Comparison of ENCODE assay signal across 9 cellular contexts in the genomic region with DNA sequence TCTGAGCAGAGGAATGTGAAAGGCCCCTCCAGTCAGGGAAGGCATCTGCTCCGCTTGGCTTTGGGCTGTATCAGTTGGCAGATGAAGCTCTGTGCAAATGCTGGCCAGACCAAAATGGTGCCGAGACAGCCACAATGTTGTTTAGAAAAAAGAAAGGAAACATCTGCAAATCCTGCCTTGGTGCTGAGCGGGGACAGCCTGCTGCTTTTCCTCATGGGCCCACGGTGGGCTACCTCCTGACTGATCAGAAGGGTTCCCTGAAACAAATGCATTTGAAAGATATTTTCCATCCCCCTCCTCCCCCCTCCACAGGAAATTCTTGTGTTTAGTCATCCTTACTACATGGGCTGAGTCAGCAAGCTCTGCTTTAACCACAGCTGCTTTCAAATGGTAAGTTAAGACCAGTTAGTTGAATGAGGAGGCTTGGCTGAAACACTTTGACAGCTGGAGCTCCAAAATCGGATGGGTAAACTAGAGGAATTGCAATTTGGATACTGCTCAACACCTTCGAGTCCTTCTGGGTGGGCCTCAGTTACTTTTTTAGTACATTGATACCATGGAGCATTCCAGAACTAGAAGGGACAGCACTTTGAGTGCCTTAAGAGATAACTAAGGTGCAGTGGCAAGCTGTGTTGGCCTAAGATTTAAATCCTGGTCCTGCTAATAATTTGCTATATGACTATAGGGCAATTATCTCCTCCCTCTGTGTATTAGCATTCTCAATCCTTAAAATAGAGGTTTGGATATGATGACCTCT. TPM values are rescaled to one million over a fixed set of nuclear protein-coding genes. Genes with fewer than 3 reads are reported as not detected.
A peak's percentile ranks its signal among the peaks of the same experiment; 100 is the strongest.
DNase-seq lines count a peak whose midpoint lies in the region; ATAC-seq, FAIRE-seq and TF ChIP-seq lines count a peak whose summit lies in the region.
"Had no signal": no experiment of that assay in that cellular context is flagged by ENCODE, and none has a peak within 500 bp of the region (broad histone marks: within the 10 kb centered on the region; RNA-seq: fewer than 3 reads in every experiment).

No MANE protein-coding gene starts in this region.

- H3K27me3 ChIP-seq in keratinocyte (ENCODE audit: control insufficient read depth, extremely low read depth, insufficient read depth, low read length) (no peaks in the 10 kb centered on the region), spleen (replicated peaks in 1 of 7) (peaks cover 0 to 3% (median 0%) of the 10 kb centered on the region in 7 donors)

- FAIRE-seq in keratinocyte (lab: Jason Lieb, UNC) = peak; percentile 86
- FAIRE-seq: pancreas had no signal

- H3K36me3 ChIP-seq in keratinocyte (ENCODE audit: control insufficient read depth in 2 of 2, extremely low read depth in 1 of 2, insufficient read depth in 2 of 2, low read length in 2 of 2) (no peaks in the 10 kb centered on the region), spleen (no peaks in the 10 kb centered on the region)
- H3K36me3 ChIP-seq: pancreas had no signal

- no peak for TF ChIP-seq CTCF in keratinocyte (optimal IDR thresholded peaks at IDR 0.05 in 1 of 3, IDR thresholded peaks at IDR 0.05 in 1 of 3, conservative IDR thresholded peaks at IDR 0.05 in 1 of 3; ENCODE audit: extremely low read depth in 1 of 3, insufficient read depth in 2 of 3, low read length in 3 of 3)
- TF ChIP-seq CTCF in spleen (IDR thresholded peaks at IDR 0.05 in 8 of 11, conservative IDR thresholded peaks at IDR 0.05 in 3 of 11) = no peak

- no peaks in the 10 kb centered on the region for H3K79me2 ChIP-seq in keratinocyte (ENCODE audit: control insufficient read depth, insufficient read depth, low read length)

- H4K20me1 ChIP-seq in keratinocyte (ENCODE audit: control insufficient read depth, extremely low read depth, insufficient read depth, low read length) = no peaks in the 10 kb centered on the region

- H3K4me1 ChIP-seq in keratinocyte (ENCODE audit: control insufficient read depth, extremely low read depth, insufficient read depth, low read length) = peaks cover 33% of the 10 kb centered on the region
- H3K4me1 ChIP-seq in spleen = peaks cover 0 to 7% (median 0%) of the 10 kb centered on the region in 6 donors
- H3K4me1 ChIP-seq: pancreas had no signal

- no peak for TF ChIP-seq POLR2A in spleen (IDR thresholded peaks at IDR 0.05)

- DNase-seq in ELR (ENCODE audit: low read depth) (peak; percentile 88), keratinocyte (ENCODE audit: low read depth, low spot score) (no peak), caudate nucleus (lab: John Stamatoyannopoulos, UW) (no peak), NCI-H1436 (lab: John Stamatoyannopoulos, UW) (no peak), spleen (no peak)
- peak; percentile 6 to 20 for DNase-seq in activated CD4-positive, alpha-beta T cell treated with anti-CD3 and anti-CD28 coated beads, Interleukin-2, amount 50 U/mL, for 48 hours
- DNase-seq: pancreas had no signal

- no peaks in the 10 kb centered on the region for H3K9me1 ChIP-seq in keratinocyte (ENCODE audit: control insufficient read depth, extremely low read depth, insufficient read depth, low read length)

- WGBS in spleen, 5 donors = 12 to 39% (median 15%) methylated on average over 6 of the region's 6 CpGs

- H3K27ac ChIP-seq in keratinocyte (ENCODE audit: control insufficient read depth, insufficient read depth, low read length) = peak overlapping the region; percentile 16
- H3K27ac ChIP-seq in caudate nucleus (ENCODE audit: low read depth, low read length) = no peak overlapping the region
- peak overlapping the region in 1 of 8 donors; percentile 41 for H3K27ac ChIP-seq in spleen
- H3K27ac ChIP-seq: pancreas had no signal

- peak; percentile 98 for ATAC-seq in GM19455 (IDR thresholded peaks at IDR 0.05; ENCODE audit: unreplicated experiment)
- peak; percentile 87 for ATAC-seq in HG03460 (IDR thresholded peaks at IDR 0.05; ENCODE audit: unreplicated experiment)

- intact Hi-C loops in spleen (cut with DNase I; ENCODE audit: low total_unique reads) = no loop called here

- dilution Hi-C loops in keratinocyte (cut with MboI; ENCODE audit: extremely low pct_ligation_motif_present, low sequenced_read_pairs) = no loop called here

- H3K4me2 ChIP-seq in keratinocyte (ENCODE audit: control insufficient read depth, extremely low read depth, insufficient read depth, low read depth, low read length) = peak overlapping the region; percentile 22

- H3K4me3 ChIP-seq in keratinocyte (ENCODE audit: control insufficient read depth in 2 of 3, extremely low read depth in 1 of 3, insufficient read depth in 2 of 3, low read depth in 1 of 3, low read length in 3 of 3) (no peak overlapping the region), spleen (no peak overlapping the region)
- H3K4me3 ChIP-seq: pancreas had no signal

- H3K9me3 ChIP-seq in keratinocyte (ENCODE audit: control insufficient read depth, low read depth, low read length) = no peaks in the 10 kb centered on the region
- H3K9me3 ChIP-seq in spleen = no peaks in the 10 kb centered on the region
- H3K9me3 ChIP-seq: pancreas had no signal

- no peak overlapping the region for H3K9ac ChIP-seq in keratinocyte (ENCODE audit: control insufficient read depth, extremely low read depth, insufficient read depth, low read length)

- no peak overlapping the region for H2AFZ ChIP-seq in keratinocyte (ENCODE audit: control insufficient read depth, low read length)

RNA-seq across cellular contexts. Expression of a gene that starts 36.0 kb away (rescaled TPM):
- 8.5 to 13.7 TPM (median 9.7 TPM) in 3 replicates for polyA plus RNA-seq in keratinocyte
- polyA plus RNA-seq in keratinocyte (2011; ENCODE audit: low read depth) = not detected
- 3.4 and 3.5 TPM in 2 replicates for polyA plus RNA-seq in keratinocyte (2011; cell fraction: cytosol; rRNA removed)
- 11.8 and 14.2 TPM in 2 replicates for polyA plus RNA-seq in keratinocyte (2011; cell fraction: nucleus; rRNA removed)
- 5.2 and 8.7 TPM in 2 replicates for polyA plus RNA-seq in keratinocyte (2012; ENCODE audit: low replicate concordance)
- 4.3 to 7.8 TPM (median 4.6 TPM) in 3 replicates for polyA minus RNA-seq in keratinocyte
- not detected for polyA minus RNA-seq in keratinocyte (2011; cell fraction: cytosol; rRNA and poly(A)+ RNA removed)
- polyA minus RNA-seq in keratinocyte (2011; cell fraction: nucleus; rRNA and poly(A)+ RNA removed) = 3.6 and 7.8 TPM in 2 replicates
- total RNA-seq in spleen = not detected
- polyA plus RNA-seq in spleen = not detected
- total RNA-seq: pancreas had no signal

Comparison
In these comparisons a context has a peak if more than half of its experiments do, and no peak if none do; other contexts are left out.
1. DNase-seq: peak in ELR (single experiment) and activated CD4-positive, alpha-beta T cell treated with anti-CD3 and anti-CD28 coated beads, Interleukin-2, amount 50 U/mL, for 48 hours (2 of 2); none in keratinocyte (single experiment), caudate nucleus (0 of 61), NCI-H1436 (single experiment) and spleen (single experiment).